ENCODE assay signal across 8 cellular contexts in the genomic region with DNA sequence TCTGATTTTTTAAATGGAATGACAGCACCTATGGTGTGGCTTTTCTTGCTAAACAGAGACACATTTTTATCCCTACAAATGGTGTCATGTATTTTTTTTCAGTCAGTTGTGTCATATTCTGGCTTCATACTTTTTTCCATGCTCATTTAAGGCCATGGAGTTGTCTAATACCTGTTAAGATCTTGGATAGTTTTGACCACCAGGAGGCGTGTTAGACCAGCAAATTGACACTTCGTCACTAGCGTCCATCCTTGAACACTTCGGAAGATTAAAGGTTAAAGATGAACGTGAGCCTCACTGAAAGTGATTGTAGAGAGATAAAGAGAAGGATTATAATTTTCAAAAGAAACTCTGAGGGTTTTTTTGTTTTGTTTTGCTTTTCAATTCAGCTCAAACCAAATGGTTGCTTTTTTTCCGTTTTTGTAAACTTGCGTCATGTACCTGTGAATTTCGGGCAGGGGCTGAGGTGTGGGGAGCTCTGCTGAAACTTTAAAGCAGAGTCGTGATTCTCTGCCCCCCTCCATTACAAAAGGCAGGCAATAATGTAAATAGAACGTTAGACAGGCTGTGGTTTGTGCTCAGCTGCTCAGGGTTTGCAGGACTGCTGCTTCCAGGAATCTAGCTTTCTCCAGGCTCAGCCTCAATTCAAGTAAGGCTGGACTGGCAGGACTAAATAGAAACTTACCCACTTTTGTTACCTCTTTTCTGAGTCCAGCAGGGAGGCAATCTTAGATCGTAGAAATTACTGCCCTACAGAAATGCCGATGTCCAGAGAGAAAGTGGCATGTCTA.
DNase-seq lines count a peak whose midpoint lies in the region; ATAC-seq and TF ChIP-seq lines count a peak whose summit lies in the region.
"Had no signal": no experiment of that assay in that cellular context is flagged by ENCODE, and none has a peak within 500 bp of the region (broad histone marks: within the 10 kb centered on the region; RNA-seq: fewer than 3 reads in every experiment).

No MANE protein-coding gene starts in this region.

- H3K4me3 ChIP-seq in heart left ventricle (no peak overlapping the region), retinal pigment epithelial cell (ENCODE audit: low read length) (no peak overlapping the region)

- no peaks in the 10 kb centered on the region for H3K9me3 ChIP-seq in heart left ventricle

- DNase-seq in ELR (ENCODE audit: low read depth): peak; percentile 56
- DNase-seq in NCI-H345 treated with DMSO at 0.1 percent for 48 hours (lab: John Stamatoyannopoulos, UW; ENCODE audit: unreplicated experiment): peak; percentile 81
- peak; percentile 25 for DNase-seq in activated CD4-positive, alpha-beta memory T cell treated with anti-CD3 and anti-CD28 coated beads for 36 hours
- peak in 1 of 5 donors; percentile 31 for DNase-seq in heart left ventricle
- DNase-seq in retinal pigment epithelial cell (ENCODE audit: low read depth): peak; percentile 9
- DNase-seq: activated naive CD8-positive, alpha-beta T cell treated with anti-CD3 and anti-CD28 coated beads, Interleukin-2, amount 10 ng/mL, durations not matched to agents 7 days and 5 days had no signal

- CTCF ChIA-PET in activated CD4-positive, alpha-beta memory T cell treated with anti-CD3 and anti-CD28 coated beads for 36 hours (lab: Charles Lee): interaction anchor here (0.7 to 4.3 kb wide), 9 partner anchors 8 to 1448 kb away, joined by 3 to 28 read pairs (median 5); no protein-coding TSS in a partner anchor

- no peaks in the 10 kb centered on the region for H3K9me3 Mint-ChIP-seq in activated CD4-positive, alpha-beta memory T cell treated with anti-CD3 and anti-CD28 coated beads for 36 hours
- H3K9me3 Mint-ChIP-seq: activated naive CD8-positive, alpha-beta T cell treated with anti-CD3 and anti-CD28 coated beads, Interleukin-2, amount 10 ng/mL, durations not matched to agents 7 days and 5 days had no signal

- intact Hi-C loops in activated CD4-positive, alpha-beta memory T cell treated with anti-CD3 and anti-CD28 coated beads for 36 hours (cut with micrococcal nuclease): loop anchor here (2.0 to 10.0 kb wide), 2 partner anchors 346 to 1006 kb away; no protein-coding TSS in a partner anchor
- intact Hi-C loops in heart left ventricle (cut with DNase I): loop anchor here in 8 of 10 donors (1.0 to 10.0 kb wide), 12 partner anchors 343 to 1108 kb away; no protein-coding TSS in a partner anchor

- H3K4me3 Mint-ChIP-seq in activated CD4-positive, alpha-beta memory T cell treated with anti-CD3 and anti-CD28 coated beads for 36 hours: no peak overlapping the region
- H3K4me3 Mint-ChIP-seq: activated naive CD8-positive, alpha-beta T cell treated with anti-CD3 and anti-CD28 coated beads, Interleukin-2, amount 10 ng/mL, durations not matched to agents 7 days and 5 days had no signal

- no peaks in the 10 kb centered on the region for H3K4me1 ChIP-seq in heart left ventricle

- TF ChIP-seq CTCF in heart left ventricle (IDR thresholded peaks at IDR 0.05): peak; percentile 49 to 85 (median 73)
- TF ChIP-seq CTCF in retinal pigment epithelial cell (conservative IDR thresholded peaks at IDR 0.05; ENCODE audit: low read depth, low read length): peak; percentile 73

- H3K27ac Mint-ChIP-seq in activated CD4-positive, alpha-beta memory T cell treated with anti-CD3 and anti-CD28 coated beads for 36 hours: no peak overlapping the region
- H3K27ac Mint-ChIP-seq: activated naive CD8-positive, alpha-beta T cell treated with anti-CD3 and anti-CD28 coated beads, Interleukin-2, amount 10 ng/mL, durations not matched to agents 7 days and 5 days had no signal

- ATAC-seq in HG02852 (IDR thresholded peaks at IDR 0.05; ENCODE audit: unreplicated experiment) (peak; percentile 50), heart left ventricle (peak in 3 of 4 donors; percentile 34 to 59 (median 55)), HG03521 (IDR thresholded peaks at IDR 0.05; ENCODE audit: unreplicated experiment) (no peak)

- TF ChIP-seq POLR2A in heart left ventricle (IDR thresholded peaks at IDR 0.05): no peak

- H3K27ac ChIP-seq in heart left ventricle: no peak overlapping the region

- no peaks in the 10 kb centered on the region for H3K36me3 ChIP-seq in heart left ventricle

- peaks cover 2% of the 10 kb centered on the region for H3K4me1 Mint-ChIP-seq in activated CD4-positive, alpha-beta memory T cell treated with anti-CD3 and anti-CD28 coated beads for 36 hours (ENCODE audit: low read depth)
- H3K4me1 Mint-ChIP-seq: activated naive CD8-positive, alpha-beta T cell treated with anti-CD3 and anti-CD28 coated beads, Interleukin-2, amount 10 ng/mL, durations not matched to agents 7 days and 5 days had no signal

- peaks cover 0 to 57% (median 7%) of the 10 kb centered on the region in 9 donors for H3K27me3 ChIP-seq in heart left ventricle

- no peaks in the 10 kb centered on the region for H3K27me3 Mint-ChIP-seq in activated CD4-positive, alpha-beta memory T cell treated with anti-CD3 and anti-CD28 coated beads for 36 hours

- H3K36me3 Mint-ChIP-seq in activated CD4-positive, alpha-beta memory T cell treated with anti-CD3 and anti-CD28 coated beads for 36 hours: no peaks in the 10 kb centered on the region
- H3K36me3 Mint-ChIP-seq: activated naive CD8-positive, alpha-beta T cell treated with anti-CD3 and anti-CD28 coated beads, Interleukin-2, amount 10 ng/mL, durations not matched to agents 7 days and 5 days had no signal

- POLR2A ChIA-PET in activated CD4-positive, alpha-beta memory T cell treated with anti-CD3 and anti-CD28 coated beads for 36 hours (lab: Charles Lee): no interaction called here

- 29 to 34% (median 32%) methylated on average over 12 of the region's 12 CpGs for WGBS in heart left ventricle, 4 donors
